ENCODE assay signal across 9 cellular contexts in genomic region chr9:127910613-127911205, GRCh38. TPM values are rescaled to one million over a fixed set of nuclear protein-coding genes. Genes with fewer than 3 reads are reported as not detected.
DNase-seq lines count a peak whose midpoint lies in the region; ATAC-seq, FAIRE-seq and TF ChIP-seq lines count a peak whose summit lies in the region.
"Had no signal": no experiment of that assay in that cellular context is flagged by ENCODE, and none has a peak within 500 bp of the region (broad histone marks: within the 10 kb centered on the region; RNA-seq: fewer than 3 reads in every experiment).

No MANE protein-coding gene starts in this region.

- TF ChIP-seq POLR2A in HepG2 (IDR thresholded peaks at IDR 0.05; ENCODE audit: insufficient read depth in 1 of 2, low read depth in 2 of 2, low read length in 2 of 2), result no peak
- TF ChIP-seq POLR2A in right lobe of liver (IDR thresholded peaks at IDR 0.05), result no peak
- no peak for TF ChIP-seq POLR2A in upper lobe of left lung (IDR thresholded peaks at IDR 0.05)

- DNase-seq in HepG2 (ENCODE audit: low spot score) (no peak), right lobe of liver (no peak), foreskin fibroblast (peak; percentile 54 to 81), upper lobe of left lung (no peak)
- DNase-seq: KG1 had no signal

- peaks cover 7 to 15% of the 10 kb centered on the region in 2 experiments; a peak in 4 of 5 replicates for H3K36me3 ChIP-seq in HepG2 (replicated peaks in 1 of 2; ENCODE audit: control insufficient read depth in 1 of 2, insufficient read depth in 2 of 2, low read length in 2 of 2)
- H3K36me3 ChIP-seq in right lobe of liver, result peaks cover 0 to 1% (median 0%) of the 10 kb centered on the region in 4 donors
- H3K36me3 ChIP-seq in upper lobe of left lung, result peaks cover 6 to 51% (median 25%) of the 10 kb centered on the region in 4 donors

- CTCF ChIA-PET in HepG2 (lab: Yijun Ruan, JAX; ENCODE audit: low intra/inter-chr PET ratio, low total read pairs), result no interaction called here

- in situ Hi-C loops in HepG2 (cut with HindIII; ENCODE audit: extremely low pct_ligation_motif_present, low pct_unique_long_range_greater_than_20kb), result no loop called here

- H3K4me3 ChIP-seq in HepG2 (replicated peaks in 1 of 3; ENCODE audit: insufficient read depth in 1 of 3, low read depth in 2 of 3, low read length in 3 of 3), result no peak overlapping the region
- H3K4me3 ChIP-seq in right lobe of liver, result no peak overlapping the region
- H3K4me3 ChIP-seq in foreskin fibroblast (ENCODE audit: low read depth in 1 of 2, low read length in 2 of 2), result no peak overlapping the region
- H3K4me3 ChIP-seq in upper lobe of left lung, result no peak overlapping the region

- no peaks in the 10 kb centered on the region for H3K79me2 ChIP-seq in HepG2 (ENCODE audit: insufficient read depth, low read length)

- FAIRE-seq in HepG2 (lab: Jason Lieb, UNC), result no peak

- no peak overlapping the region for H3K4me2 ChIP-seq in HepG2 (ENCODE audit: low read depth, low read length)

- H3K27me3 ChIP-seq in HepG2 (ENCODE audit: control insufficient read depth in 1 of 2, insufficient read depth in 2 of 2, low read length in 2 of 2) (no peaks in the 10 kb centered on the region), right lobe of liver (no peaks in the 10 kb centered on the region), upper lobe of left lung (no peaks in the 10 kb centered on the region)

- no peak for TF ChIP-seq RAD21 in HepG2 (CRISPR knock-in tag; IDR thresholded peaks at IDR 0.05)

- H3K4me1 ChIP-seq in HepG2 (ENCODE audit: insufficient read depth, low read length) (peaks cover 31% of the 10 kb centered on the region), right lobe of liver (peaks cover 0 to 20% (median 7%) of the 10 kb centered on the region in 4 donors), upper lobe of left lung (peaks cover 49 to 65% (median 59%) of the 10 kb centered on the region in 4 donors)

- H3K27ac ChIP-seq in HepG2 (ENCODE audit: extremely low read length, insufficient read depth, low read length) (no peak overlapping the region), right lobe of liver (no peak overlapping the region), upper lobe of left lung (peak overlapping the region; percentile 24 to 75 (median 68))

- intact Hi-C loops in HepG2 (cut with micrococcal nuclease; ENCODE audit: unreplicated experiment) (no loop called here), right lobe of liver (cut with DNase I) (no loop called here)

- no peak overlapping the region for H2AFZ ChIP-seq in HepG2 (ENCODE audit: low read length)

- TF ChIP-seq CTCF in HepG2 (CRISPR knock-in tag; IDR thresholded peaks at IDR 0.05), result peak; percentile 34; the same call in 1 of the 2 replicates
- TF ChIP-seq CTCF in right lobe of liver (IDR thresholded peaks at IDR 0.05), result peak in 2 of 4 donors; percentile 6 to 23
- TF ChIP-seq CTCF in foreskin fibroblast (IDR thresholded peaks at IDR 0.05; ENCODE audit: low read depth, low read length), result peak; percentile 32
- peak in 3 of 6 experiments; percentile 13 to 36 (median 24) for TF ChIP-seq CTCF in upper lobe of left lung (IDR thresholded peaks at IDR 0.05)

- BruUV-seq in HepG2 (replicated peaks; lab: Mats Ljungman, UMichigan), result no TSS peak

- POLR2A ChIA-PET in HepG2 (lab: Yijun Ruan, JAX), result no interaction called here

- whole genome bisulfite sequencing in HepG2 (ENCODE audit: low lambda C conversion rate), result 97% methylated on average over 6 of the region's 6 CpGs
- 61% methylated on average over 6 of the region's 6 CpGs for WGBS in right lobe of liver (ENCODE audit: insufficient coverage, low coverage, low lambda C conversion rate, missing lambda C conversion rate)
- 64% methylated on average over 5 to 6 of the region's 6 CpGs for WGBS in upper lobe of left lung, 2 donors

- ATAC-seq in HepG2 (no peak), right lobe of liver (no peak), SK-N-SH treated with all-trans-retinoic acid at 6 μM for 48 hours (peak; percentile 52), upper lobe of left lung (ENCODE audit: low FRiP score in 2 of 2) (no peak), GM18520 (IDR thresholded peaks at IDR 0.05; ENCODE audit: unreplicated experiment) (no peak), GM21390 (IDR thresholded peaks at IDR 0.05; ENCODE audit: unreplicated experiment) (no peak), HG03571 (IDR thresholded peaks at IDR 0.05; ENCODE audit: unreplicated experiment) (no peak)

- H3K9me3 ChIP-seq in HepG2 (ENCODE audit: low read length), result no peaks in the 10 kb centered on the region
- no peaks in the 10 kb centered on the region for H3K9me3 ChIP-seq in right lobe of liver
- H3K9me3 ChIP-seq in upper lobe of left lung, result no peaks in the 10 kb centered on the region

- TF ChIP-seq EP300 in HepG2 (IDR thresholded peaks at IDR 0.05; ENCODE audit: low read depth in 2 of 2, low read length in 2 of 2) (no peak), HepG2 (CRISPR knock-in tag; IDR thresholded peaks at IDR 0.05; ENCODE audit: borderline replicate concordance) (no peak), upper lobe of left lung (IDR thresholded peaks at IDR 0.05) (no peak)

- no peaks in the 10 kb centered on the region for H4K20me1 ChIP-seq in HepG2 (ENCODE audit: insufficient read depth, low read length)

- no peak overlapping the region for H3K9ac ChIP-seq in HepG2 (ENCODE audit: insufficient read depth, low read depth, low read length)

RNA-seq across cellular contexts. Expression of gene ST6GALNAC4, which starts 6.1 kb away (rescaled TPM):
- total RNA-seq in HepG2 (2016; rRNA removed; fragmentation: Illumina TruSeq; extraction: Trizol) (14.8 and 18.8 TPM in 2 replicates), right lobe of liver (10 to 100 TPM in 3 of 6 experiments, 1 to 10 TPM in 3; 3.2 to 23.8 (median 11.2) TPM), upper lobe of left lung (100 to 1,000 TPM in 1 of 6 donors, 10 to 100 TPM in 5; 41.3 to 105 (median 56.2) TPM)
- 35.6 and 43.0 TPM in 2 replicates for total RNA-seq in HepG2 (2016; cell fraction: cytosol; rRNA removed; fragmentation: Illumina TruSeq; extraction: Trizol; ENCODE audit: low read depth)
- 13.0 and 19.7 TPM in 2 replicates for total RNA-seq in HepG2 (2016; cell fraction: insoluble cytoplasmic fraction; rRNA removed; fragmentation: Illumina TruSeq; extraction: Trizol)
- total RNA-seq in HepG2 (2016; cell fraction: membrane; rRNA removed; fragmentation: Illumina TruSeq; extraction: Trizol), result 47.7 and 65.6 TPM in 2 replicates
- total RNA-seq in HepG2 (2016; cell fraction: nucleus; rRNA removed; fragmentation: Illumina TruSeq; extraction: Trizol), result 12.8 and 17.5 TPM in 2 replicates
- polyA plus RNA-seq in HepG2 (2011; rRNA removed), result 27.7 and 36.4 TPM in 2 replicates
- polyA plus RNA-seq in HepG2 (2011; cell fraction: cytosol; rRNA removed), result 26.2 and 47.9 TPM in 2 replicates
- 41.2 and 43.3 TPM in 2 replicates for polyA plus RNA-seq in HepG2 (2011; cell fraction: nucleus; rRNA removed)
- polyA plus RNA-seq in HepG2 (2012), result 14.8 and 21.6 TPM in 2 replicates
- 55.5 and 75.3 TPM in 2 replicates for polyA plus RNA-seq in HepG2 (2016; cell fraction: cytosol; fragmentation: Illumina TruSeq; extraction: Trizol; ENCODE audit: low read depth)
- polyA plus RNA-seq in HepG2 (2016; cell fraction: insoluble cytoplasmic fraction; fragmentation: Illumina TruSeq; extraction: Trizol; ENCODE audit: low read depth), result 20.6 and 23.9 TPM in 2 replicates
- 69.4 and 78.8 TPM in 2 replicates for polyA plus RNA-seq in HepG2 (2016; cell fraction: membrane; fragmentation: Illumina TruSeq; extraction: Trizol; ENCODE audit: low read depth)
- 25.2 and 32.3 TPM in 2 replicates for polyA plus RNA-seq in HepG2 (2016; cell fraction: nucleus; fragmentation: Illumina TruSeq; extraction: Trizol; ENCODE audit: insufficient read depth, low read depth)
- polyA minus RNA-seq in HepG2 (2011; rRNA and poly(A)+ RNA removed; ENCODE audit: low replicate concordance), result 74.4 and 118 TPM in 2 replicates
- 40.0 and 42.1 TPM in 2 replicates for polyA minus RNA-seq in HepG2 (2011; cell fraction: cytosol; rRNA and poly(A)+ RNA removed)
- polyA minus RNA-seq in HepG2 (2011; cell fraction: nucleus; rRNA and poly(A)+ RNA removed), result 15.6 and 17.8 TPM in 2 replicates

RNA-seq across cellular contexts. Expression of gene ST6GALNAC6, which starts 11.3 kb away (rescaled TPM):
- 16.7 and 18.5 TPM in 2 replicates for total RNA-seq in HepG2 (2016; rRNA removed; fragmentation: Illumina TruSeq; extraction: Trizol)
- total RNA-seq in HepG2 (2016; cell fraction: cytosol; rRNA removed; fragmentation: Illumina TruSeq; extraction: Trizol; ENCODE audit: low read depth), result 13.5 and 13.9 TPM in 2 replicates
- 11.7 and 18.2 TPM in 2 replicates for total RNA-seq in HepG2 (2016; cell fraction: insoluble cytoplasmic fraction; rRNA removed; fragmentation: Illumina TruSeq; extraction: Trizol)
- total RNA-seq in HepG2 (2016; cell fraction: membrane; rRNA removed; fragmentation: Illumina TruSeq; extraction: Trizol), result 42.0 and 46.1 TPM in 2 replicates
- 13.4 and 15.1 TPM in 2 replicates for total RNA-seq in HepG2 (2016; cell fraction: nucleus; rRNA removed; fragmentation: Illumina TruSeq; extraction: Trizol)
- polyA plus RNA-seq in HepG2 (2011; rRNA removed), result 65.4 and 103 TPM in 2 replicates
- polyA plus RNA-seq in HepG2 (2011; cell fraction: cytosol; rRNA removed), result 63.0 and 69.3 TPM in 2 replicates
- polyA plus RNA-seq in HepG2 (2011; cell fraction: nucleus; rRNA removed), result 134 and 138 TPM in 2 replicates
- 36.1 and 53.0 TPM in 2 replicates for polyA plus RNA-seq in HepG2 (2012)
- 33.4 and 37.1 TPM in 2 replicates for polyA plus RNA-seq in HepG2 (2016; cell fraction: cytosol; fragmentation: Illumina TruSeq; extraction: Trizol; ENCODE audit: low read depth)
- 18.0 and 19.3 TPM in 2 replicates for polyA plus RNA-seq in HepG2 (2016; cell fraction: insoluble cytoplasmic fraction; fragmentation: Illumina TruSeq; extraction: Trizol; ENCODE audit: low read depth)
- 54.8 and 59.0 TPM in 2 replicates for polyA plus RNA-seq in HepG2 (2016; cell fraction: membrane; fragmentation: Illumina TruSeq; extraction: Trizol; ENCODE audit: low read depth)
- 32.9 and 35.5 TPM in 2 replicates for polyA plus RNA-seq in HepG2 (2016; cell fraction: nucleus; fragmentation: Illumina TruSeq; extraction: Trizol; ENCODE audit: insufficient read depth, low read depth)
- polyA minus RNA-seq in HepG2 (2011; rRNA and poly(A)+ RNA removed; ENCODE audit: low replicate concordance), result 41.6 and 91.9 TPM in 2 replicates
- 15.4 and 21.1 TPM in 2 replicates for polyA minus RNA-seq in HepG2 (2011; cell fraction: cytosol; rRNA and poly(A)+ RNA removed)
- polyA minus RNA-seq in HepG2 (2011; cell fraction: nucleus; rRNA and poly(A)+ RNA removed), result 22.4 and 22.6 TPM in 2 replicates
- 10 to 100 TPM; 22.5 to 40.3 (median 29.8) TPM for total RNA-seq in right lobe of liver
- total RNA-seq in upper lobe of left lung, result 100 to 1,000 TPM in 1 of 6 donors, 10 to 100 TPM in 5; 67.3 to 117 (median 85.2) TPM

RNA-seq across cellular contexts. Expression of gene PIP5KL1, which starts 19.9 kb away (rescaled TPM):
- total RNA-seq in HepG2 (2016; rRNA removed; fragmentation: Illumina TruSeq; extraction: Trizol) (0.20 TPM in 1 of 2 replicates, not detected in the other), right lobe of liver (under 1 TPM in 3 of 6 experiments, not detected in 3; 0.58 to 0.81 (median 0.70) TPM), upper lobe of left lung (10 to 100 TPM in 3 of 6 donors, 1 to 10 TPM in 3; 4.1 to 38.8 (median 10.0) TPM)
- total RNA-seq in HepG2 (2016; cell fraction: cytosol; rRNA removed; fragmentation: Illumina TruSeq; extraction: Trizol; ENCODE audit: low read depth), result 0.51 TPM in 1 of 2 replicates, not detected in the other
- total RNA-seq in HepG2 (2016; cell fraction: insoluble cytoplasmic fraction; rRNA removed; fragmentation: Illumina TruSeq; extraction: Trizol), result 0.15 TPM in 1 of 2 replicates, not detected in the other
- total RNA-seq in HepG2 (2016; cell fraction: membrane; rRNA removed; fragmentation: Illumina TruSeq; extraction: Trizol), result not detected in 2 replicates
- 0.56 TPM in 1 of 2 replicates, not detected in the other for total RNA-seq in HepG2 (2016; cell fraction: nucleus; rRNA removed; fragmentation: Illumina TruSeq; extraction: Trizol)
- polyA plus RNA-seq in HepG2 (2011; rRNA removed), result 0.44 and 0.49 TPM in 2 replicates
- polyA plus RNA-seq in HepG2 (2011; cell fraction: cytosol; rRNA removed), result 0.17 and 0.32 TPM in 2 replicates
- polyA plus RNA-seq in HepG2 (2011; cell fraction: nucleus; rRNA removed), result 5.3 and 9.9 TPM in 2 replicates
- polyA plus RNA-seq in HepG2 (2012), result 0.32 and 0.67 TPM in 2 replicates
- 0.24 TPM in 1 of 2 replicates, not detected in the other for polyA plus RNA-seq in HepG2 (2016; cell fraction: cytosol; fragmentation: Illumina TruSeq; extraction: Trizol; ENCODE audit: low read depth)
- not detected in 2 replicates for polyA plus RNA-seq in HepG2 (2016; cell fraction: insoluble cytoplasmic fraction; fragmentation: Illumina TruSeq; extraction: Trizol; ENCODE audit: low read depth)
- polyA plus RNA-seq in HepG2 (2016; cell fraction: membrane; fragmentation: Illumina TruSeq; extraction: Trizol; ENCODE audit: low read depth), result not detected in 2 replicates
- polyA plus RNA-seq in HepG2 (2016; cell fraction: nucleus; fragmentation: Illumina TruSeq; extraction: Trizol; ENCODE audit: insufficient read depth, low read depth), result 1.1 TPM in 1 of 2 replicates, not detected in the other
- 0.72 and 1.4 TPM in 2 replicates for polyA minus RNA-seq in HepG2 (2011; rRNA and poly(A)+ RNA removed; ENCODE audit: low replicate concordance)
- 0.88 TPM in 1 of 2 replicates, not detected in the other for polyA minus RNA-seq in HepG2 (2011; cell fraction: cytosol; rRNA and poly(A)+ RNA removed)
- 1.3 and 2.2 TPM in 2 replicates for polyA minus RNA-seq in HepG2 (2011; cell fraction: nucleus; rRNA and poly(A)+ RNA removed)

RNA-seq across cellular contexts. Expression of gene DPM2, which starts 26.9 kb away (rescaled TPM):
- 17.5 and 24.8 TPM in 2 replicates for total RNA-seq in HepG2 (2016; rRNA removed; fragmentation: Illumina TruSeq; extraction: Trizol)
- 20.0 and 27.3 TPM in 2 replicates for total RNA-seq in HepG2 (2016; cell fraction: cytosol; rRNA removed; fragmentation: Illumina TruSeq; extraction: Trizol; ENCODE audit: low read depth)
- total RNA-seq in HepG2 (2016; cell fraction: insoluble cytoplasmic fraction; rRNA removed; fragmentation: Illumina TruSeq; extraction: Trizol), result 14.9 and 23.0 TPM in 2 replicates
- 31.4 and 35.9 TPM in 2 replicates for total RNA-seq in HepG2 (2016; cell fraction: membrane; rRNA removed; fragmentation: Illumina TruSeq; extraction: Trizol)
- 18.6 and 22.0 TPM in 2 replicates for total RNA-seq in HepG2 (2016; cell fraction: nucleus; rRNA removed; fragmentation: Illumina TruSeq; extraction: Trizol)
- 35.3 and 38.6 TPM in 2 replicates for polyA plus RNA-seq in HepG2 (2011; rRNA removed)
- 30.5 and 35.2 TPM in 2 replicates for polyA plus RNA-seq in HepG2 (2011; cell fraction: cytosol; rRNA removed)
- 36.6 and 37.4 TPM in 2 replicates for polyA plus RNA-seq in HepG2 (2011; cell fraction: nucleus; rRNA removed)
- polyA plus RNA-seq in HepG2 (2012), result 21.4 and 25.3 TPM in 2 replicates
- polyA plus RNA-seq in HepG2 (2016; cell fraction: cytosol; fragmentation: Illumina TruSeq; extraction: Trizol; ENCODE audit: low read depth), result 32.5 and 40.9 TPM in 2 replicates
- polyA plus RNA-seq in HepG2 (2016; cell fraction: insoluble cytoplasmic fraction; fragmentation: Illumina TruSeq; extraction: Trizol; ENCODE audit: low read depth), result 30.7 and 34.8 TPM in 2 replicates
- 49.8 and 53.8 TPM in 2 replicates for polyA plus RNA-seq in HepG2 (2016; cell fraction: membrane; fragmentation: Illumina TruSeq; extraction: Trizol; ENCODE audit: low read depth)
- polyA plus RNA-seq in HepG2 (2016; cell fraction: nucleus; fragmentation: Illumina TruSeq; extraction: Trizol; ENCODE audit: insufficient read depth, low read depth), result 49.9 and 52.5 TPM in 2 replicates
- polyA minus RNA-seq in HepG2 (2011; rRNA and poly(A)+ RNA removed; ENCODE audit: low replicate concordance), result 68.5 and 193 TPM in 2 replicates
- 12.9 and 15.4 TPM in 2 replicates for polyA minus RNA-seq in HepG2 (2011; cell fraction: cytosol; rRNA and poly(A)+ RNA removed)
- polyA minus RNA-seq in HepG2 (2011; cell fraction: nucleus; rRNA and poly(A)+ RNA removed), result 34.8 and 35.4 TPM in 2 replicates
- 10 to 100 TPM; 10.6 to 19.1 (median 13.9) TPM for total RNA-seq in right lobe of liver
- 10 to 100 TPM; 20.1 to 40.7 (median 25.6) TPM for total RNA-seq in upper lobe of left lung

RNA-seq across cellular contexts. Expression of gene AK1, which starts 33.2 kb away (rescaled TPM):
- total RNA-seq in HepG2 (2016; rRNA removed; fragmentation: Illumina TruSeq; extraction: Trizol), result 25.7 and 32.8 TPM in 2 replicates
- 12.5 and 17.4 TPM in 2 replicates for total RNA-seq in HepG2 (2016; cell fraction: cytosol; rRNA removed; fragmentation: Illumina TruSeq; extraction: Trizol; ENCODE audit: low read depth)
- total RNA-seq in HepG2 (2016; cell fraction: insoluble cytoplasmic fraction; rRNA removed; fragmentation: Illumina TruSeq; extraction: Trizol), result 27.8 and 33.7 TPM in 2 replicates
- 18.2 and 19.8 TPM in 2 replicates for total RNA-seq in HepG2 (2016; cell fraction: membrane; rRNA removed; fragmentation: Illumina TruSeq; extraction: Trizol)
- total RNA-seq in HepG2 (2016; cell fraction: nucleus; rRNA removed; fragmentation: Illumina TruSeq; extraction: Trizol), result 13.7 and 15.3 TPM in 2 replicates
- polyA plus RNA-seq in HepG2 (2011; rRNA removed), result 19.1 and 28.5 TPM in 2 replicates
- 29.9 and 38.0 TPM in 2 replicates for polyA plus RNA-seq in HepG2 (2011; cell fraction: cytosol; rRNA removed)
- polyA plus RNA-seq in HepG2 (2011; cell fraction: nucleus; rRNA removed), result 34.1 and 55.6 TPM in 2 replicates
- polyA plus RNA-seq in HepG2 (2012), result 17.5 and 23.3 TPM in 2 replicates
- polyA plus RNA-seq in HepG2 (2016; cell fraction: cytosol; fragmentation: Illumina TruSeq; extraction: Trizol; ENCODE audit: low read depth), result 28.9 and 48.9 TPM in 2 replicates
- 44.7 and 50.7 TPM in 2 replicates for polyA plus RNA-seq in HepG2 (2016; cell fraction: insoluble cytoplasmic fraction; fragmentation: Illumina TruSeq; extraction: Trizol; ENCODE audit: low read depth)
- polyA plus RNA-seq in HepG2 (2016; cell fraction: membrane; fragmentation: Illumina TruSeq; extraction: Trizol; ENCODE audit: low read depth), result 31.6 and 41.6 TPM in 2 replicates
- polyA plus RNA-seq in HepG2 (2016; cell fraction: nucleus; fragmentation: Illumina TruSeq; extraction: Trizol; ENCODE audit: insufficient read depth, low read depth), result 39.2 and 40.7 TPM in 2 replicates
- 3.6 and 45.8 TPM in 2 replicates for polyA minus RNA-seq in HepG2 (2011; rRNA and poly(A)+ RNA removed; ENCODE audit: low replicate concordance)
- 3.8 and 5.4 TPM in 2 replicates for polyA minus RNA-seq in HepG2 (2011; cell fraction: cytosol; rRNA and poly(A)+ RNA removed)
- polyA minus RNA-seq in HepG2 (2011; cell fraction: nucleus; rRNA and poly(A)+ RNA removed), result 1.7 and 4.1 TPM in 2 replicates
- total RNA-seq in right lobe of liver, result 10 to 100 TPM; 31.4 to 78.6 (median 51.7) TPM
- 100 to 1,000 TPM; 106 to 239 (median 161) TPM for total RNA-seq in upper lobe of left lung

Comparison
In these comparisons a context has a peak if more than half of its experiments do, and no peak if none do; other contexts are left out.
1. DNase-seq: peak in foreskin fibroblast (2 of 2); none in HepG2 (single experiment), right lobe of liver (0 of 3) and upper lobe of left lung (0 of 2).
2. H3K27ac ChIP-seq: peak in upper lobe of left lung (4 of 4); none in HepG2 (single experiment) and right lobe of liver (0 of 3).